34 cellular contexts compared by ENCODE assay signal in genomic region chr7:139601176-139601575, GRCh38.
"Had no signal": no experiment of that assay in that cellular context is flagged by ENCODE, and none has a peak within 500 bp of the region (broad histone marks: within the 10 kb centered on the region; RNA-seq: fewer than 3 reads in every experiment).

No MANE protein-coding gene starts in this region.

- H3K4me3 ChIP-seq: MG63 had no signal

- H3K9me3 ChIP-seq: MG63 had no signal

- DNase-seq: Karpas-422, Kasumi-1, MG63, MM.1S, MV-4-11, NCI-H1048, NCI-H1092, NCI-H1092 treated with DMSO at 0.1 percent for 48 hours, NCI-H1105, NCI-H1105 treated with DMSO at 0.1 percent for 48 hours, NCI-H1417, NCI-H1417 treated with DMSO at 0.1 percent for 48 hours, NCI-H1436, NCI-H1436 treated with DMSO at 0.1 percent for 48 hours, NCI-H146, NCI-H1694, NCI-H1694 treated with DMSO at 0.1 percent for 48 hours, NCI-H187, NCI-H187 treated with DMSO at 0.1 percent for 48 hours, NCI-H1930, NCI-H2029, NCI-H2029 treated with DMSO at 0.1 percent for 48 hours, NCI-H2081, NCI-H2081 treated with DMSO at 0.1 percent for 48 hours, NCI-H2107, NCI-H2171, NCI-H2171 treated with DMSO at 0.1 percent for 48 hours, NCI-H2227 treated with DMSO at 0.1 percent for 48 hours, NCI-H226, NCI-H345, NCI-H446, NCI-H446 treated with DMSO at 0.1 percent for 48 hours, NCI-H510A, NCI-H510A treated with DMSO at 0.1 percent for 48 hours had no signal

- H3K27me3 ChIP-seq: MG63 had no signal
